ENCODE assay signal across 28 cellular contexts in genomic region chr6:51414361-51414760, GRCh38.
"Had no signal": no experiment of that assay in that cellular context is flagged by ENCODE, and none has a peak within 500 bp of the region (broad histone marks: within the 10 kb centered on the region; RNA-seq: fewer than 3 reads in every experiment).

No MANE protein-coding gene starts in this region.

- H3K36me3 ChIP-seq: colonic mucosa, esophagus muscularis mucosa, esophagus squamous epithelium, gastrocnemius medialis, gastroesophageal sphincter, heart left ventricle, heart right ventricle had no signal

- H3K4me3 ChIP-seq: colonic mucosa, coronary artery, dorsolateral prefrontal cortex, esophagus muscularis mucosa, esophagus squamous epithelium, gastrocnemius medialis, gastroesophageal sphincter, heart left ventricle, heart right ventricle had no signal

- H3K27ac ChIP-seq: colonic mucosa, coronary artery, dorsolateral prefrontal cortex, epithelial cell of prostate, esophagus muscularis mucosa, esophagus squamous epithelium, foreskin keratinocyte, gastrocnemius medialis, gastroesophageal sphincter, heart left ventricle, heart right ventricle had no signal

- H3K9me3 ChIP-seq: colonic mucosa, esophagus muscularis mucosa, esophagus squamous epithelium, gastrocnemius medialis, gastroesophageal sphincter, heart left ventricle, heart right ventricle had no signal

- H3K27me3 ChIP-seq: colonic mucosa, esophagus muscularis mucosa, esophagus squamous epithelium, foreskin keratinocyte, gastrocnemius medialis, gastroesophageal sphincter, heart left ventricle, heart right ventricle had no signal

- ATAC-seq: effector memory CD8-positive, alpha-beta T cell; esophagus mucosa; foreskin keratinocyte; gastrocnemius medialis; gastroesophageal sphincter; heart left ventricle; heart right ventricle had no signal

- H3K4me1 ChIP-seq: colonic mucosa, esophagus muscularis mucosa, esophagus squamous epithelium, foreskin keratinocyte, gastrocnemius medialis, gastroesophageal sphincter, heart left ventricle, heart right ventricle had no signal

- DNase-seq: colonic mucosa; cortex of kidney; dermis blood vessel endothelial cell; dorsolateral prefrontal cortex; effector CD4-positive, alpha-beta T cell; effector CD8-positive, alpha-beta T cell; effector memory CD4-positive, alpha-beta T cell; effector memory CD8-positive, alpha-beta T cell; endodermal cell; erythroblast; esophagus squamous epithelium; foreskin fibroblast; foreskin keratinocyte; foreskin melanocyte; gastrocnemius medialis; glutamatergic neuron; head of caudate nucleus; heart left ventricle; heart right ventricle had no signal

- FAIRE-seq: colon, endometrium, endothelial cell of umbilical vein, frontal cortex had no signal
